Comparison of ENCODE assay signal across 17 cellular contexts in the genomic region with DNA sequence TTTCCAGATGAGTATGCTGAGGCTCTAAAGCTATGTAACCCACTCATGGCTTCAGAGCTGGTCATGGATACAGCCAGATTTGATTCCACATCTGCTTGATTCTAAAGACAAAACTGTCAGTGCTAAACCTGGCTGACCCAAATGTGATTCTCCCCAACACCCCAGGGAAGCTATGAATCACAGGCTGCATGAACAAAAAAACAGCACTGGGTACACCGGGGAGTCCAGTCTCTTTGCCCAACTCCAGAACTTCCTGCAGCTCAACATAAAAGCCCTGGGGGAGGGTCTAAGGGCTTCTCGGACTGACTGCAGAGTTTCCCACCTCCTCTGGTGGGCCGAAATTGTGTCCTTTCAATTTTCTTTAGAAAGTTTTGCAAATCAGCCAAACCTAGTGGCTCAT. TPM values are rescaled to one million over a fixed set of nuclear protein-coding genes. Genes with fewer than 3 reads are reported as not detected.
"Had no signal": no experiment of that assay in that cellular context is flagged by ENCODE, and none has a peak within 500 bp of the region (broad histone marks: within the 10 kb centered on the region; RNA-seq: fewer than 3 reads in every experiment).

No MANE protein-coding gene starts in this region.

- H3K27ac ChIP-seq: lower lobe of right lung, parathyroid adenoma, tibial artery had no signal

- H3K27me3 ChIP-seq: tibial artery had no signal

- H3K79me2 ChIP-seq: parathyroid adenoma had no signal

- ATAC-seq: activated T-cell treated with anti-CD3 and anti-CD28 coated beads, Interleukin-2, amount 50 U/mL, for 4 hours; left colon; lower lobe of right lung; natural killer cell treated with Interleukin-12 subunit alpha and Interleukin-12 subunit beta and Interleukin-15 and Interleukin-18, amount 100 ng/mL, for 72 hours had no signal

- H3K9ac ChIP-seq: parathyroid adenoma had no signal

- H3K9me3 ChIP-seq: lower lobe of right lung, tibial artery had no signal

- H2AFZ ChIP-seq: parathyroid adenoma had no signal

- DNase-seq: activated CD4-positive, alpha-beta T cell treated with anti-CD3 and anti-CD28 coated beads, Interleukin-2, amount 50 U/mL, for 1 hour; activated CD4-positive, CD25-positive, alpha-beta regulatory T cell treated with anti-CD3 and anti-CD28 coated beads, Interleukin-2, amount 50 U/mL, for 72 hours; activated CD8-positive, alpha-beta memory T cell treated with anti-CD3 and anti-CD28 coated beads, Interleukin-2, amount 50 U/mL, for 4 hours; activated naive CD4-positive, alpha-beta T cell treated with anti-CD3 and anti-CD28 coated beads for 36 hours; activated T-cell treated with anti-CD3 and anti-CD28 coated beads, Interleukin-2, amount 50 U/mL, for 4 hours; effector CD8-positive, alpha-beta T cell; hippocampal formation; left colon; lower lobe of right lung; stimulated activated CD4-positive, alpha-beta T cell treated with anti-CD3 and anti-CD28 coated beads, Interleukin-12 subunit alpha, Interleukin-12 subunit beta, amount 100 ng/mL, for 4 hours; stimulated activated CD4-positive, alpha-beta T cell treated with anti-CD3 and anti-CD28 coated beads, Interleukin-1b, Interleukin-23, amount 100 ng/mL, for 48 hours; stimulated activated CD8-positive, alpha-beta memory T cell treated with anti-CD3 and anti-CD28 coated beads, Interleukin-4, amount 100 ng/mL, for 48 hours; stimulated activated naive CD4-positive, alpha-beta T cell; tibial artery had no signal

- FAIRE-seq: islet of Langerhans had no signal

- H3K4me3 ChIP-seq: lower lobe of right lung, tibial artery had no signal

RNA-seq across cellular contexts. Expression of a gene that starts 59.2 kb away (rescaled TPM):
- total RNA-seq: activated naive CD4-positive, alpha-beta T cell treated with anti-CD3 and anti-CD28 coated beads for 36 hours had no signal
